ENCODE assay signal across 16 cellular contexts in the genomic region with DNA sequence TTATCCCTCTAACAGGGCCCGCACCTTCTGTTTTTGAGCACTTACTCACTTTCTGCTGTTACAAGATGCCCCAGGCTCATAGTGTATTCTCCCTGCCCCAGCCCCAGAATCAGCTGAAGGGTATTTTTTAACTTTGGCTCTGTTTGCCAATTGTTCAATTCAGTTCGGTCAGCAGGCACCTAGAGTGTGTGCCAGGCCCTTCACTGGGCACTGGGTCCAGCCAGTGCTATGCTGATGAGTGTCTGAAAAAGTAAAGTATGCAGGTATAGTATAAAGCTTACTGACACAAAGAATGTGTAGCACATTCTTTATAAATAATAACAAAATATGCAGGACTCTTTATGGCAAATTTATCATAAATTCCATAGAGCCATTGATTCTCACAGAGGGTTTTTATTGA. TPM values are rescaled to one million over a fixed set of nuclear protein-coding genes. Genes with fewer than 3 reads are reported as not detected.
DNase-seq lines count a peak whose midpoint lies in the region; ATAC-seq lines count a peak whose summit lies in the region.
"Had no signal": no experiment of that assay in that cellular context is flagged by ENCODE, and none has a peak within 500 bp of the region (broad histone marks: within the 10 kb centered on the region; RNA-seq: fewer than 3 reads in every experiment).

No MANE protein-coding gene starts in this region.

- DNase-seq in Right ventricle myocardium inferior (ENCODE audit: missing footprints) (no peak), cardiac septum (ENCODE audit: low spot score) (no peak), left cardiac atrium (no peak), mesenteric fat pad (ENCODE audit: low spot score) (peak; percentile 45), head of caudate nucleus (no peak), DMS79 treated with DMSO at 0.1 percent for 48 hours (lab: John Stamatoyannopoulos, UW) (no peak)
- DNase-seq: Caco-2; CD4-positive, alpha-beta T cell; DMS153; HCEC 1CT; NCI-H1694 treated with DMSO at 0.1 percent for 48 hours; NCI-H510A treated with DMSO at 0.1 percent for 48 hours; NCI-H774; SIG-M5 had no signal

- intact Hi-C loops in Right ventricle myocardium inferior (cut with DNase I), result no loop called here
- intact Hi-C loops in cardiac septum (cut with DNase I), result no loop called here
- intact Hi-C loops in left cardiac atrium (cut with DNase I), result no loop called here
- intact Hi-C loops in head of caudate nucleus (cut with DNase I), result no loop called here

- peak; percentile 65 for ATAC-seq in Right ventricle myocardium inferior
- peak; percentile 28 to 29 for ATAC-seq in left cardiac atrium
- ATAC-seq in HG02852 (IDR thresholded peaks at IDR 0.05; ENCODE audit: unreplicated experiment), result no peak
- no peak for ATAC-seq in HG03354 (IDR thresholded peaks at IDR 0.05; ENCODE audit: poor library complexity, severe bottlenecking, unreplicated experiment)

RNA-seq across cellular contexts. Expression of gene FHAD1, which starts 35.0 kb away (rescaled TPM):
- total RNA-seq in Right ventricle myocardium inferior (not detected), cardiac septum (0.32 TPM), left cardiac atrium (under 1 TPM in 1 of 2 donors, not detected in 1; 0.47 TPM), mesenteric fat pad (0.55 TPM)
- total RNA-seq: CD4-positive, alpha-beta T cell had no signal

Comparison
In these comparisons a context has a peak if more than half of its experiments do, and no peak if none do; other contexts are left out.
1. ATAC-seq: peak in Right ventricle myocardium inferior (single experiment) and left cardiac atrium (2 of 2); none in HG02852 (single experiment) and HG03354 (single experiment).